33 cellular contexts compared by ENCODE assay signal in the genomic region with DNA sequence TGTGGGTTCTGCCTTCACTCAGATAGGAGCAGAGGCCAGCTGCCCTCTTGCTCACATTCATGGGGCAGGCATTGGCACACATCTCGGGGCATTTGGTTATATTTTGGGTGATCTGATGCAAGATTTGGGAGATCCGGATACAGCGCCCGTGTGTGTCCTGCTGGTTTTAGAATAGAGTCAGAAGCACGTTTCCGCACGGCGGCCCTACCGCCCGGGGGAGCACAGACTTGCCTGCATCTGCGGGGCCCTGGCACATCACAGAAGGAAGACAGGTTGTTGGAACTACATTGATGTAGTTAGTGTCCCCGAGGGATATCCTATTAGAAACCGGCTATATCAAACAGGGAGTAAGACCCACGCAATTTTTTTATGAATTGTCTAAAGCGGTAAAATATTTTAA.
"Had no signal": no experiment of that assay in that cellular context is flagged by ENCODE, and none has a peak within 500 bp of the region (broad histone marks: within the 10 kb centered on the region; RNA-seq: fewer than 3 reads in every experiment).

No MANE protein-coding gene starts in this region.

- H3K4me3 ChIP-seq: ascending aorta, cardiac muscle cell had no signal

- DNase-seq: activated B cell treated with CpG ODN at 0.5 μM for 24 hours; activated CD4-positive, alpha-beta memory T cell treated with anti-CD3 and anti-CD28 coated beads, Interleukin-2, amount 10 ng/mL, durations not matched to agents 7 days and 5 days; activated CD4-positive, alpha-beta T cell treated with anti-CD3 and anti-CD28 coated beads for 4 hours; activated CD4-positive, alpha-beta T cell treated with anti-CD3 and anti-CD28 coated beads, Interleukin-2, amount 10 ng/mL, durations not matched to agents 24 days and 14 days; activated CD4-positive, alpha-beta T cell treated with anti-CD3 and anti-CD28 coated beads, Interleukin-2, amount 50 U/mL, for 48 hours; activated CD4-positive, CD25-positive, alpha-beta regulatory T cell treated with anti-CD3 and anti-CD28 coated beads, Interleukin-2, amount 50 U/mL, for 72 hours; activated CD8-positive, alpha-beta memory T cell treated with anti-CD3 and anti-CD28 coated beads for 24 hours; activated CD8-positive, alpha-beta memory T cell treated with anti-CD3 and anti-CD28 coated beads, Interleukin-2, amount 10 ng/mL, durations not matched to agents 7 days and 5 days; activated CD8-positive, alpha-beta memory T cell treated with anti-CD3 and anti-CD28 coated beads, Interleukin-2, amount 50 U/mL, for 48 hours; activated CD8-positive, alpha-beta T cell treated with anti-CD3 and anti-CD28 coated beads, Interleukin-2, amount 10 ng/mL, durations not matched to agents 7 days and 5 days; activated effector memory CD4-positive, alpha-beta T cell treated with Interleukin-2 at 50 U/mL for 16 hours; activated gamma-delta T cell; activated naive CD4-positive, alpha-beta T cell treated with anti-CD3 and anti-CD28 coated beads, Interleukin-2, amount 10 ng/mL, durations not matched to agents 7 days and 5 days; activated naive CD4-positive, alpha-beta T cell treated with Interleukin-2 at 50 U/mL for 16 hours; activated naive CD8-positive, alpha-beta T cell treated with anti-CD3 and anti-CD28 coated beads, Interleukin-2, amount 10 ng/mL, durations not matched to agents 7 days and 5 days; activated naive CD8-positive, alpha-beta T cell treated with anti-CD3 and anti-CD28 coated beads, Interleukin-2, amount 50 U/mL, for 24 hours; activated T-cell treated with anti-CD3 and anti-CD28 coated beads, Interleukin-2, amount 50 U/mL, for 24 hours; activated T-cell treated with anti-CD3 and anti-CD28 coated beads, Interleukin-2, amount 50 U/mL, for 48 hours; amygdala; anterior cingulate cortex; T-helper 1 cell; T-helper 2 cell; T-helper 9 cell had no signal

- H3K9me3 ChIP-seq: ascending aorta had no signal

- H3K36me3 ChIP-seq: ascending aorta, cardiac muscle cell had no signal

- H3K4me1 ChIP-seq: ascending aorta had no signal

- ATAC-seq: activated CD8-positive, alpha-beta memory T cell treated with anti-CD3 and anti-CD28 coated beads, Interleukin-2, amount 10 ng/mL, durations not matched to agents 7 days and 5 days; activated CD8-positive, alpha-beta T cell treated with anti-CD3 and anti-CD28 coated beads, Interleukin-2, amount 10 ng/mL, durations not matched to agents 7 days and 5 days; activated naive CD8-positive, alpha-beta T cell treated with anti-CD3 and anti-CD28 coated beads, Interleukin-2, amount 50 U/mL, for 24 hours had no signal

- H3K4me3 Mint-ChIP-seq: activated B cell treated with CpG ODN at 0.5 μM for 24 hours; activated CD4-positive, alpha-beta memory T cell treated with anti-CD3 and anti-CD28 coated beads, Interleukin-2, amount 10 ng/mL, durations not matched to agents 7 days and 5 days; activated CD4-positive, alpha-beta T cell treated with anti-CD3 and anti-CD28 coated beads, Interleukin-2, amount 10 ng/mL, durations not matched to agents 24 days and 14 days; activated CD8-positive, alpha-beta memory T cell treated with anti-CD3 and anti-CD28 coated beads, Interleukin-2, amount 10 ng/mL, durations not matched to agents 7 days and 5 days; activated CD8-positive, alpha-beta T cell treated with anti-CD3 and anti-CD28 coated beads, Interleukin-2, amount 10 ng/mL, durations not matched to agents 7 days and 5 days; activated naive CD4-positive, alpha-beta T cell treated with anti-CD3 and anti-CD28 coated beads, Interleukin-2, amount 10 ng/mL, durations not matched to agents 7 days and 5 days; activated naive CD4-positive, alpha-beta T cell treated with anti-CD3 and anti-CD28 coated beads, Interleukin-2, amount 50 U/mL, for 24 hours; activated naive CD8-positive, alpha-beta T cell; activated naive CD8-positive, alpha-beta T cell treated with anti-CD3 and anti-CD28 coated beads, Interleukin-2, amount 10 ng/mL, durations not matched to agents 7 days and 5 days; activated naive CD8-positive, alpha-beta T cell treated with anti-CD3 and anti-CD28 coated beads, Interleukin-2, amount 50 U/mL, for 24 hours; activated T-cell treated with anti-CD3 and anti-CD28 coated beads, Interleukin-2, amount 50 U/mL, for 24 hours; brain; central memory CD8-positive, alpha-beta T cell; T-helper 1 cell treated with Interleukin-12 subunit alpha and Interleukin-12 subunit beta and Interleukin-4 antibody, amounts not matched to agents 30 μg/mL and 1 μg/mL, for 36 hours; T-helper 2 cell treated with Interferon-gamma antibody and Interleukin-4, amounts not matched to agents 5 μg/mL and 100 μg/mL, for 36 hours had no signal

- H3K27ac Mint-ChIP-seq: activated B cell treated with CpG ODN at 0.5 μM for 24 hours; activated CD4-positive, alpha-beta memory T cell treated with anti-CD3 and anti-CD28 coated beads, Interleukin-2, amount 10 ng/mL, durations not matched to agents 7 days and 5 days; activated CD4-positive, alpha-beta T cell treated with anti-CD3 and anti-CD28 coated beads, Interleukin-2, amount 10 ng/mL, durations not matched to agents 24 days and 14 days; activated CD8-positive, alpha-beta memory T cell treated with anti-CD3 and anti-CD28 coated beads, Interleukin-2, amount 10 ng/mL, durations not matched to agents 7 days and 5 days; activated CD8-positive, alpha-beta T cell treated with anti-CD3 and anti-CD28 coated beads, Interleukin-2, amount 10 ng/mL, durations not matched to agents 7 days and 5 days; activated naive CD4-positive, alpha-beta T cell treated with anti-CD3 and anti-CD28 coated beads, Interleukin-2, amount 10 ng/mL, durations not matched to agents 7 days and 5 days; activated naive CD4-positive, alpha-beta T cell treated with anti-CD3 and anti-CD28 coated beads, Interleukin-2, amount 50 U/mL, for 24 hours; activated naive CD8-positive, alpha-beta T cell; activated naive CD8-positive, alpha-beta T cell treated with anti-CD3 and anti-CD28 coated beads, Interleukin-2, amount 10 ng/mL, durations not matched to agents 7 days and 5 days; activated naive CD8-positive, alpha-beta T cell treated with anti-CD3 and anti-CD28 coated beads, Interleukin-2, amount 50 U/mL, for 24 hours; activated T-cell treated with anti-CD3 and anti-CD28 coated beads, Interleukin-2, amount 50 U/mL, for 24 hours; activated T-helper 2 cell treated with anti-CD3 and anti-CD28 coated beads, Interferon-gamma antibody, Interleukin-2, Interleukin-4, amounts not matched to agents 10 μg/mL and 5 μg/mL and 100 μg/mL, durations not matched to agents 14 hours and 24 hours and 36 hours; brain; T-helper 1 cell treated with Interleukin-12 subunit alpha and Interleukin-12 subunit beta and Interleukin-4 antibody, amounts not matched to agents 30 μg/mL and 1 μg/mL, for 36 hours; T-helper 2 cell treated with Interferon-gamma antibody and Interleukin-4, amounts not matched to agents 5 μg/mL and 100 μg/mL, for 36 hours had no signal

- H3K4me1 Mint-ChIP-seq: activated B cell treated with CpG ODN at 0.5 μM for 24 hours; activated CD4-positive, alpha-beta T cell treated with anti-CD3 and anti-CD28 coated beads, Interleukin-2, amount 10 ng/mL, durations not matched to agents 24 days and 14 days; activated naive CD4-positive, alpha-beta T cell treated with anti-CD3 and anti-CD28 coated beads, Interleukin-2, amount 10 ng/mL, durations not matched to agents 7 days and 5 days; activated naive CD4-positive, alpha-beta T cell treated with anti-CD3 and anti-CD28 coated beads, Interleukin-2, amount 50 U/mL, for 24 hours; activated naive CD8-positive, alpha-beta T cell treated with anti-CD3 and anti-CD28 coated beads, Interleukin-2, amount 10 ng/mL, durations not matched to agents 7 days and 5 days; activated naive CD8-positive, alpha-beta T cell treated with anti-CD3 and anti-CD28 coated beads, Interleukin-2, amount 50 U/mL, for 24 hours had no signal

- H3K9me3 Mint-ChIP-seq: activated B cell treated with CpG ODN at 0.5 μM for 24 hours; activated CD4-positive, alpha-beta memory T cell treated with anti-CD3 and anti-CD28 coated beads, Interleukin-2, amount 10 ng/mL, durations not matched to agents 7 days and 5 days; activated CD4-positive, alpha-beta T cell treated with anti-CD3 and anti-CD28 coated beads, Interleukin-2, amount 10 ng/mL, durations not matched to agents 24 days and 14 days; activated naive CD8-positive, alpha-beta T cell treated with anti-CD3 and anti-CD28 coated beads, Interleukin-2, amount 50 U/mL, for 24 hours; activated T-cell treated with anti-CD3 and anti-CD28 coated beads, Interleukin-2, amount 50 U/mL, for 24 hours; central memory CD8-positive, alpha-beta T cell; T-helper 1 cell treated with Interleukin-12 subunit alpha and Interleukin-12 subunit beta and Interleukin-4 antibody, amounts not matched to agents 30 μg/mL and 1 μg/mL, for 36 hours had no signal

- H3K36me3 Mint-ChIP-seq: activated naive CD4-positive, alpha-beta T cell treated with anti-CD3 and anti-CD28 coated beads, Interleukin-2, amount 10 ng/mL, durations not matched to agents 7 days and 5 days; activated naive CD4-positive, alpha-beta T cell treated with anti-CD3 and anti-CD28 coated beads, Interleukin-2, amount 50 U/mL, for 24 hours; activated naive CD8-positive, alpha-beta T cell; activated naive CD8-positive, alpha-beta T cell treated with anti-CD3 and anti-CD28 coated beads, Interleukin-2, amount 10 ng/mL, durations not matched to agents 7 days and 5 days; brain had no signal

- H3K27me3 ChIP-seq: ascending aorta, cardiac muscle cell had no signal

- H3K27me3 Mint-ChIP-seq: activated B cell treated with CpG ODN at 0.5 μM for 24 hours; activated CD4-positive, alpha-beta memory T cell treated with anti-CD3 and anti-CD28 coated beads, Interleukin-2, amount 10 ng/mL, durations not matched to agents 7 days and 5 days; activated CD4-positive, alpha-beta T cell treated with anti-CD3 and anti-CD28 coated beads, Interleukin-2, amount 10 ng/mL, durations not matched to agents 24 days and 14 days; activated CD8-positive, alpha-beta memory T cell treated with anti-CD3 and anti-CD28 coated beads, Interleukin-2, amount 10 ng/mL, durations not matched to agents 7 days and 5 days; activated naive CD4-positive, alpha-beta T cell treated with anti-CD3 and anti-CD28 coated beads, Interleukin-2, amount 10 ng/mL, durations not matched to agents 7 days and 5 days; activated naive CD4-positive, alpha-beta T cell treated with anti-CD3 and anti-CD28 coated beads, Interleukin-2, amount 50 U/mL, for 24 hours; activated naive CD8-positive, alpha-beta T cell; activated T-cell treated with anti-CD3 and anti-CD28 coated beads, Interleukin-2, amount 50 U/mL, for 24 hours; central memory CD8-positive, alpha-beta T cell had no signal

- H3K27ac ChIP-seq: ascending aorta, cardiac muscle cell, VCaP had no signal
